Comparison of ENCODE assay signal across 6 cellular contexts in the genomic region with DNA sequence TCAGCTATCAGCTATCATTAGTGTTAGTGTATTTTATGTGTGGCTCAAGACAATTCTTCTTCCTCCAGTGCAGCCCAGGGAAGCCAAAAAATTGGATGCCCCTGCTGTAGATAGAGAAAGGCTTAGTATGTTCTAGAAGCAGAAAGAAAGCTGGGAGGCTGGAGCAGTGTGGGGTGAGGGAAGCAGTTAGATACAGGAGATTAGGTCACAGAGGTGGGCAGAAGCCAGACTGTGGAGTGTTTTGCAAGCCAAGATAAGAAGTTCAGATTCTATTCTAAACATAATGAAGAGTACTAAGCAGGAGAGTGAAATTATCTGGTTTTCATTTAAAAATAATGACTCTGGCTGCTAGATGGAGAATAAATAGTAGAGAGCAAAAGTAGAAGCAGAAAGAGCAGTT.
"Had no signal": no experiment of that assay in that cellular context is flagged by ENCODE, and none has a peak within 500 bp of the region (broad histone marks: within the 10 kb centered on the region; RNA-seq: fewer than 3 reads in every experiment).

No MANE protein-coding gene starts in this region.

- H3K27ac ChIP-seq: HL-60 had no signal

- H2AFZ ChIP-seq: GM23338 had no signal

- ATAC-seq: GM23338, K562 had no signal

- H3K4me2 ChIP-seq: GM23338 had no signal

- DNase-seq: H9, HCEC 1CT, IMR-90 had no signal

- H3K4me3 ChIP-seq: GM23338, K562 had no signal
